Comparison of ENCODE assay signal across 1 cellular context in the genomic region with DNA sequence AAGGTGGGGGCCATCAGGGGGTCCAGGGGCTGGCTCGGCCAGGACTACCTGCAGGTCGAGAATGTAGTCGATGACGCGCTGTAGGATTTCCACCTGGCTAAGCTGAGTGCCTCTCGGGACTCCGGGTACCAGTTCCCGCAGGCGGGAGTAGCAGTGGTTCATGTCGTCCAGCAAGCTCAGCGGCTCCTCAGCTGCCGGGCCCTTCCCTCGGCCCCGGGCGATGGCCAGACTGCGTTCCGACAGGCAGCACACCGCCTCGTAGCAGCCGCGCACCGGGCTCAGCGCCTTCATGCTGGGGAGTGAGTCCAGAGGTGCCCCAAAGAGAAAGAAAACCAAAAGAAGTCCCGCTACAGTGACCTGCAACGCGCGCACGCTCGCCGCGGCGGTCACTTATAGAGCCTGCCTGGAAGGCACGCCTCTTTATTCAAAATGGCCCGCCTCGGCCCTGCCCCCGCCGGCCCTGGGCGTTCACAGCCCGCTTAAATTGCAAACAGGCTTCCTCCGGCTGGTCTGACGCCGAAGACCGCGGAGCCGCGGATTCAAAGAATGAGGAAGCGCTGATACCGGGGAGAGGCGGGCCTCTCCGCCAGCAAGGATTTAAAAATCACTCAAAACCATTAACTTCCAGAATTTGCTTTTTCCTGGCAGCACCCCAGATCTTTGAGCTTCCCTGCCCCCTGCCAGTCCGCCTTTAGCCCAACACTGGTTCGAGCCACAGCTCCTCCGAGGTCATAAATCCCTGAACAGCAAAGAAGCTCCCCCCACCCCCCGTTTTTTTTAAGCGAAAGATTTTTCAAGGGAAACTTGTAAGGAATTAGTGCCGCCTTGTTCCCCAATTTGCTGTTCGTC.
TF ChIP-seq lines count a peak whose summit lies in the region.

A gene with protein sequence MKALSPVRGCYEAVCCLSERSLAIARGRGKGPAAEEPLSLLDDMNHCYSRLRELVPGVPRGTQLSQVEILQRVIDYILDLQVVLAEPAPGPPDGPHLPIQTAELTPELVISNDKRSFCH (minus strand): TSS at position 366 of the 849 bp plus-strand sequence. CDS start 75 bp downstream, at position 291.

TF ChIP-seq in HepG2, 621 proteins besides CTCF, POLR2A, EP300 and RAD21 (continued from another document and continues in another):
- TF ChIP-seq, protein P1, sequence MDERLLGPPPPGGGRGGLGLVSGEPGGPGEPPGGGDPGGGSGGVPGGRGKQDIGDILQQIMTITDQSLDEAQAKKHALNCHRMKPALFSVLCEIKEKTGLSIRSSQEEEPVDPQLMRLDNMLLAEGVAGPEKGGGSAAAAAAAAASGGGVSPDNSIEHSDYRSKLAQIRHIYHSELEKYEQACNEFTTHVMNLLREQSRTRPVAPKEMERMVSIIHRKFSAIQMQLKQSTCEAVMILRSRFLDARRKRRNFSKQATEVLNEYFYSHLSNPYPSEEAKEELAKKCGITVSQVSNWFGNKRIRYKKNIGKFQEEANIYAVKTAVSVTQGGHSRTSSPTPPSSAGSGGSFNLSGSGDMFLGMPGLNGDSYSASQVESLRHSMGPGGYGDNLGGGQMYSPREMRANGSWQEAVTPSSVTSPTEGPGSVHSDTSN (CRISPR knock-in tag; IDR thresholded peaks at IDR 0.05) = no peak
- TF ChIP-seq IRX3 (CRISPR knock-in tag; IDR thresholded peaks at IDR 0.05; ENCODE audit: borderline replicate concordance, low read depth) (no peak), ESRRA (CRISPR knock-in tag; IDR thresholded peaks at IDR 0.05; ENCODE audit: low read depth) (0 out of 2 replicates have a peak, but pooled peaks have one; percentile 21), RBFOX2 (IDR thresholded peaks at IDR 0.05; ENCODE audit: low read depth, low read length) (peak; percentile 93), ZNF629 (CRISPR knock-in tag; conservative IDR thresholded peaks at IDR 0.05) (no peak), HOXA3 (CRISPR knock-in tag; IDR thresholded peaks at IDR 0.05) (peak; percentile 37), ZNF558 (CRISPR knock-in tag; IDR thresholded peaks at IDR 0.05; ENCODE audit: borderline replicate concordance) (no peak), SPEN (CRISPR knock-in tag; IDR thresholded peaks at IDR 0.05; ENCODE audit: low read depth) (no peak), ZNF33A (CRISPR knock-in tag; IDR thresholded peaks at IDR 0.05; ENCODE audit: borderline replicate concordance) (0 out of 2 replicates have a peak, but pooled peaks have one; percentile 33), POLR2G (IDR thresholded peaks at IDR 0.05; ENCODE audit: low read depth, low read length) (peak; percentile 97), ZNF547 (CRISPR knock-in tag; IDR thresholded peaks at IDR 0.05) (no peak; the same call in 1 of the 2 replicates), SRSF4 (IDR thresholded peaks at IDR 0.05; ENCODE audit: low read depth, low read length, poor library complexity, severe bottlenecking) (no peak), ZNF570 (CRISPR knock-in tag; IDR thresholded peaks at IDR 0.05; ENCODE audit: borderline replicate concordance) (no peak), TRIM24 (CRISPR knock-in tag; IDR thresholded peaks at IDR 0.05) (no peak), HNF4G (IDR thresholded peaks at IDR 0.05; ENCODE audit: borderline replicate concordance, low read depth, low read length) (no peak), HNF4G (CRISPR knock-in tag; IDR thresholded peaks at IDR 0.05; ENCODE audit: borderline replicate concordance, low read depth) (no peak), CCDC6 (CRISPR knock-in tag; IDR thresholded peaks at IDR 0.05) (no peak), FOXP1 (IDR thresholded peaks at IDR 0.05) (no peak), FOXP1 (CRISPR knock-in tag; IDR thresholded peaks at IDR 0.05) (no peak)
- TF ChIP-seq, protein P2, sequence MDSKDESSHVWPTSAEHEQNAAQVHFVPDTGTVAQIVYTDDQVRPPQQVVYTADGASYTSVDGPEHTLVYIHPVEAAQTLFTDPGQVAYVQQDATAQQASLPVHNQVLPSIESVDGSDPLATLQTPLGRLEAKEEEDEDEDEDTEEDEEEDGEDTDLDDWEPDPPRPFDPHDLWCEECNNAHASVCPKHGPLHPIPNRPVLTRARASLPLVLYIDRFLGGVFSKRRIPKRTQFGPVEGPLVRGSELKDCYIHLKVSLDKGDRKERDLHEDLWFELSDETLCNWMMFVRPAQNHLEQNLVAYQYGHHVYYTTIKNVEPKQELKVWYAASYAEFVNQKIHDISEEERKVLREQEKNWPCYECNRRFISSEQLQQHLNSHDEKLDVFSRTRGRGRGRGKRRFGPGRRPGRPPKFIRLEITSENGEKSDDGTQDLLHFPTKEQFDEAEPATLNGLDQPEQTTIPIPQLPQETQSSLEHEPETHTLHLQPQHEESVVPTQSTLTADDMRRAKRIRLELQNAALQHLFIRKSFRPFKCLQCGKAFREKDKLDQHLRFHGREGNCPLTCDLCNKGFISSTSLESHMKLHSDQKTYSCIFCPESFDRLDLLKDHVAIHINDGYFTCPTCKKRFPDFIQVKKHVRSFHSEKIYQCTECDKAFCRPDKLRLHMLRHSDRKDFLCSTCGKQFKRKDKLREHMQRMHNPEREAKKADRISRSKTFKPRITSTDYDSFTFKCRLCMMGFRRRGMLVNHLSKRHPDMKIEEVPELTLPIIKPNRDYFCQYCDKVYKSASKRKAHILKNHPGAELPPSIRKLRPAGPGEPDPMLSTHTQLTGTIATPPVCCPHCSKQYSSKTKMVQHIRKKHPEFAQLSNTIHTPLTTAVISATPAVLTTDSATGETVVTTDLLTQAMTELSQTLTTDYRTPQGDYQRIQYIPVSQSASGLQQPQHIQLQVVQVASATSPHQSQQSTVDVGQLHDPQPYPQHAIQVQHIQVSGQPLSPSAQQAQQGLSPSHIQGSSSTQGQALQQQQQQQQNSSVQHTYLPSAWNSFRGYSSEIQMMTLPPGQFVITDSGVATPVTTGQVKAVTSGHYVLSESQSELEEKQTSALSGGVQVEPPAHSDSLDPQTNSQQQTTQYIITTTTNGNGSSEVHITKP (CRISPR knock-in tag; IDR thresholded peaks at IDR 0.05; ENCODE audit: low read depth) = no peak; the same call in 1 of the 2 replicates
- TF ChIP-seq, protein P3, sequence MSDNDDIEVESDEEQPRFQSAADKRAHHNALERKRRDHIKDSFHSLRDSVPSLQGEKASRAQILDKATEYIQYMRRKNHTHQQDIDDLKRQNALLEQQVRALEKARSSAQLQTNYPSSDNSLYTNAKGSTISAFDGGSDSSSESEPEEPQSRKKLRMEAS (IDR thresholded peaks at IDR 0.05) = peak; percentile 65
- TF ChIP-seq, protein P4, sequence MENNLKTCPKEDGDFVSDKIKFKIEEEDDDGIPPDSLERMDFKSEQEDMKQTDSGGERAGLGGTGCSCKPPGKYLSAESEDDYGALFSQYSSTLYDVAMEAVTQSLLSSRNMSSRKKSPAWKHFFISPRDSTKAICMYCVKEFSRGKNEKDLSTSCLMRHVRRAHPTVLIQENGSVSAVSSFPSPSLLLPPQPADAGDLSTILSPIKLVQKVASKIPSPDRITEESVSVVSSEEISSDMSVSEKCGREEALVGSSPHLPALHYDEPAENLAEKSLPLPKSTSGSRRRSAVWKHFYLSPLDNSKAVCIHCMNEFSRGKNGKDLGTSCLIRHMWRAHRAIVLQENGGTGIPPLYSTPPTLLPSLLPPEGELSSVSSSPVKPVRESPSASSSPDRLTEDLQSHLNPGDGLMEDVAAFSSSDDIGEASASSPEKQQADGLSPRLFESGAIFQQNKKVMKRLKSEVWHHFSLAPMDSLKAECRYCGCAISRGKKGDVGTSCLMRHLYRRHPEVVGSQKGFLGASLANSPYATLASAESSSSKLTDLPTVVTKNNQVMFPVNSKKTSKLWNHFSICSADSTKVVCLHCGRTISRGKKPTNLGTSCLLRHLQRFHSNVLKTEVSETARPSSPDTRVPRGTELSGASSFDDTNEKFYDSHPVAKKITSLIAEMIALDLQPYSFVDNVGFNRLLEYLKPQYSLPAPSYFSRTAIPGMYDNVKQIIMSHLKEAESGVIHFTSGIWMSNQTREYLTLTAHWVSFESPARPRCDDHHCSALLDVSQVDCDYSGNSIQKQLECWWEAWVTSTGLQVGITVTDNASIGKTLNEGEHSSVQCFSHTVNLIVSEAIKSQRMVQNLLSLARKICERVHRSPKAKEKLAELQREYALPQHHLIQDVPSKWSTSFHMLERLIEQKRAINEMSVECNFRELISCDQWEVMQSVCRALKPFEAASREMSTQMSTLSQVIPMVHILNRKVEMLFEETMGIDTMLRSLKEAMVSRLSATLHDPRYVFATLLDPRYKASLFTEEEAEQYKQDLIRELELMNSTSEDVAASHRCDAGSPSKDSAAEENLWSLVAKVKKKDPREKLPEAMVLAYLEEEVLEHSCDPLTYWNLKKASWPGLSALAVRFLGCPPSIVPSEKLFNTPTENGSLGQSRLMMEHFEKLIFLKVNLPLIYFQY (CRISPR knock-in tag; IDR thresholded peaks at IDR 0.05; ENCODE audit: borderline replicate concordance) = peak; percentile 16; the same call in 1 of the 2 replicates
- TF ChIP-seq, protein P5, sequence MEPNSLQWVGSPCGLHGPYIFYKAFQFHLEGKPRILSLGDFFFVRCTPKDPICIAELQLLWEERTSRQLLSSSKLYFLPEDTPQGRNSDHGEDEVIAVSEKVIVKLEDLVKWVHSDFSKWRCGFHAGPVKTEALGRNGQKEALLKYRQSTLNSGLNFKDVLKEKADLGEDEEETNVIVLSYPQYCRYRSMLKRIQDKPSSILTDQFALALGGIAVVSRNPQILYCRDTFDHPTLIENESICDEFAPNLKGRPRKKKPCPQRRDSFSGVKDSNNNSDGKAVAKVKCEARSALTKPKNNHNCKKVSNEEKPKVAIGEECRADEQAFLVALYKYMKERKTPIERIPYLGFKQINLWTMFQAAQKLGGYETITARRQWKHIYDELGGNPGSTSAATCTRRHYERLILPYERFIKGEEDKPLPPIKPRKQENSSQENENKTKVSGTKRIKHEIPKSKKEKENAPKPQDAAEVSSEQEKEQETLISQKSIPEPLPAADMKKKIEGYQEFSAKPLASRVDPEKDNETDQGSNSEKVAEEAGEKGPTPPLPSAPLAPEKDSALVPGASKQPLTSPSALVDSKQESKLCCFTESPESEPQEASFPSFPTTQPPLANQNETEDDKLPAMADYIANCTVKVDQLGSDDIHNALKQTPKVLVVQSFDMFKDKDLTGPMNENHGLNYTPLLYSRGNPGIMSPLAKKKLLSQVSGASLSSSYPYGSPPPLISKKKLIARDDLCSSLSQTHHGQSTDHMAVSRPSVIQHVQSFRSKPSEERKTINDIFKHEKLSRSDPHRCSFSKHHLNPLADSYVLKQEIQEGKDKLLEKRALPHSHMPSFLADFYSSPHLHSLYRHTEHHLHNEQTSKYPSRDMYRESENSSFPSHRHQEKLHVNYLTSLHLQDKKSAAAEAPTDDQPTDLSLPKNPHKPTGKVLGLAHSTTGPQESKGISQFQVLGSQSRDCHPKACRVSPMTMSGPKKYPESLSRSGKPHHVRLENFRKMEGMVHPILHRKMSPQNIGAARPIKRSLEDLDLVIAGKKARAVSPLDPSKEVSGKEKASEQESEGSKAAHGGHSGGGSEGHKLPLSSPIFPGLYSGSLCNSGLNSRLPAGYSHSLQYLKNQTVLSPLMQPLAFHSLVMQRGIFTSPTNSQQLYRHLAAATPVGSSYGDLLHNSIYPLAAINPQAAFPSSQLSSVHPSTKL (CRISPR knock-in tag; IDR thresholded peaks at IDR 0.05) = peak; percentile 21; the same call in 1 of the 2 replicates
- TF ChIP-seq, protein P6, sequence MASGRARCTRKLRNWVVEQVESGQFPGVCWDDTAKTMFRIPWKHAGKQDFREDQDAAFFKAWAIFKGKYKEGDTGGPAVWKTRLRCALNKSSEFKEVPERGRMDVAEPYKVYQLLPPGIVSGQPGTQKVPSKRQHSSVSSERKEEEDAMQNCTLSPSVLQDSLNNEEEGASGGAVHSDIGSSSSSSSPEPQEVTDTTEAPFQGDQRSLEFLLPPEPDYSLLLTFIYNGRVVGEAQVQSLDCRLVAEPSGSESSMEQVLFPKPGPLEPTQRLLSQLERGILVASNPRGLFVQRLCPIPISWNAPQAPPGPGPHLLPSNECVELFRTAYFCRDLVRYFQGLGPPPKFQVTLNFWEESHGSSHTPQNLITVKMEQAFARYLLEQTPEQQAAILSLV (CRISPR knock-in tag; IDR thresholded peaks at IDR 0.05; ENCODE audit: borderline replicate concordance) = 0 out of 2 replicates have a peak, but pooled peaks have one; percentile 27
- TF ChIP-seq, protein P7, sequence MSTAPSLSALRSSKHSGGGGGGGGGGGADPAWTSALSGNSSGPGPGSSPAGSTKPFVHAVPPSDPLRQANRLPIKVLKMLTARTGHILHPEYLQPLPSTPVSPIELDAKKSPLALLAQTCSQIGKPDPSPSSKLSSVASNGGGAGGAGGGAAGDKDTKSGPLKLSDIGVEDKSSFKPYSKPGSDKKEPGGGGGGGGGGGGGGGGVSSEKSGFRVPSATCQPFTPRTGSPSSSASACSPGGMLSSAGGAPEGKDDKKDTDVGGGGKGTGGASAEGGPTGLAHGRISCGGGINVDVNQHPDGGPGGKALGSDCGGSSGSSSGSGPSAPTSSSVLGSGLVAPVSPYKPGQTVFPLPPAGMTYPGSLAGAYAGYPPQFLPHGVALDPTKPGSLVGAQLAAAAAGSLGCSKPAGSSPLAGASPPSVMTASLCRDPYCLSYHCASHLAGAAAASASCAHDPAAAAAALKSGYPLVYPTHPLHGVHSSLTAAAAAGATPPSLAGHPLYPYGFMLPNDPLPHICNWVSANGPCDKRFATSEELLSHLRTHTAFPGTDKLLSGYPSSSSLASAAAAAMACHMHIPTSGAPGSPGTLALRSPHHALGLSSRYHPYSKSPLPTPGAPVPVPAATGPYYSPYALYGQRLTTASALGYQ (CRISPR knock-in tag; IDR thresholded peaks at IDR 0.05) = 0 out of 2 replicates have a peak, but pooled peaks have one; percentile 56
- TF ChIP-seq, protein P8, sequence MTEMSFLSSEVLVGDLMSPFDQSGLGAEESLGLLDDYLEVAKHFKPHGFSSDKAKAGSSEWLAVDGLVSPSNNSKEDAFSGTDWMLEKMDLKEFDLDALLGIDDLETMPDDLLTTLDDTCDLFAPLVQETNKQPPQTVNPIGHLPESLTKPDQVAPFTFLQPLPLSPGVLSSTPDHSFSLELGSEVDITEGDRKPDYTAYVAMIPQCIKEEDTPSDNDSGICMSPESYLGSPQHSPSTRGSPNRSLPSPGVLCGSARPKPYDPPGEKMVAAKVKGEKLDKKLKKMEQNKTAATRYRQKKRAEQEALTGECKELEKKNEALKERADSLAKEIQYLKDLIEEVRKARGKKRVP (CRISPR knock-in tag; IDR thresholded peaks at IDR 0.05) = no peak
- TF ChIP-seq, protein P9, sequence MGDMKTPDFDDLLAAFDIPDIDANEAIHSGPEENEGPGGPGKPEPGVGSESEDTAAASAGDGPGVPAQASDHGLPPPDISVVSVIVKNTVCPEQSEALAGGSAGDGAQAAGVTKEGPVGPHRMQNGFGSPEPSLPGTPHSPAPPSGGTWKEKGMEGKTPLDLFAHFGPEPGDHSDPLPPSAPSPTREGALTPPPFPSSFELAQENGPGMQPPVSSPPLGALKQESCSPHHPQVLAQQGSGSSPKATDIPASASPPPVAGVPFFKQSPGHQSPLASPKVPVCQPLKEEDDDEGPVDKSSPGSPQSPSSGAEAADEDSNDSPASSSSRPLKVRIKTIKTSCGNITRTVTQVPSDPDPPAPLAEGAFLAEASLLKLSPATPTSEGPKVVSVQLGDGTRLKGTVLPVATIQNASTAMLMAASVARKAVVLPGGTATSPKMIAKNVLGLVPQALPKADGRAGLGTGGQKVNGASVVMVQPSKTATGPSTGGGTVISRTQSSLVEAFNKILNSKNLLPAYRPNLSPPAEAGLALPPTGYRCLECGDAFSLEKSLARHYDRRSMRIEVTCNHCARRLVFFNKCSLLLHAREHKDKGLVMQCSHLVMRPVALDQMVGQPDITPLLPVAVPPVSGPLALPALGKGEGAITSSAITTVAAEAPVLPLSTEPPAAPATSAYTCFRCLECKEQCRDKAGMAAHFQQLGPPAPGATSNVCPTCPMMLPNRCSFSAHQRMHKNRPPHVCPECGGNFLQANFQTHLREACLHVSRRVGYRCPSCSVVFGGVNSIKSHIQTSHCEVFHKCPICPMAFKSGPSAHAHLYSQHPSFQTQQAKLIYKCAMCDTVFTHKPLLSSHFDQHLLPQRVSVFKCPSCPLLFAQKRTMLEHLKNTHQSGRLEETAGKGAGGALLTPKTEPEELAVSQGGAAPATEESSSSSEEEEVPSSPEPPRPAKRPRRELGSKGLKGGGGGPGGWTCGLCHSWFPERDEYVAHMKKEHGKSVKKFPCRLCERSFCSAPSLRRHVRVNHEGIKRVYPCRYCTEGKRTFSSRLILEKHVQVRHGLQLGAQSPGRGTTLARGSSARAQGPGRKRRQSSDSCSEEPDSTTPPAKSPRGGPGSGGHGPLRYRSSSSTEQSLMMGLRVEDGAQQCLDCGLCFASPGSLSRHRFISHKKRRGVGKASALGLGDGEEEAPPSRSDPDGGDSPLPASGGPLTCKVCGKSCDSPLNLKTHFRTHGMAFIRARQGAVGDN (CRISPR knock-in tag; IDR thresholded peaks at IDR 0.05) = peak; percentile 74
